In the genomic region with DNA sequence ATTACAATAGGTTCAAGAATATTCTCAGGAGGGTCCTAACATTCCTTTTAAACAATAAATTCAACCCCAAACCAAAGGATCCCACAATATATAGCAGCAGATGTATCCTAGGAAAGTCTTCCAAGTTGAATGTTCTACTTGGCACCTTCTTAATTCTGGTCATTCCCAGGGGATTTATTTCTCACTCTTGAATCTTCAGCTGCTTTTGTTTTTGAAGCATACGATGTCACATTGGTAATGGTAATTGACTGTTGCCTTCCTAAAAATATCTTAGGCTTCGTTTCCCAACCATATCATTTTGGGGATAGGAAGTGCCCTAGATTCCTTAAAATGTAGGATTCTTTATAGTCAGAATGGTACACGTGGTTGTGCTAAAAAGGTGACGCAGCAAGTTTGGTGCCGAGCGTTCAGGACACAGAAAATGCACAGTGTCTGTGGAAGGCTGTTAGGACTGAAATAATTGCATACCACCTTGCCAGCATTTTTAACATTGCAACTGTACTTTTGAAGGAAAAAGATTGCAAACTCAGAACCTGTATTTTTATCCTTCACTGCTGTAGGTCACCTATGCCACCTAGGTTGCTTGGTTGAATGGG, we compare ENCODE assay signal across 1 cellular context.
TF ChIP-seq lines count a peak whose summit lies in the region.

No MANE protein-coding gene starts in this region.

TF ChIP-seq in GM23338, 12 proteins besides CTCF, POLR2A, EP300 and RAD21 (continued from another document):
- TF ChIP-seq ETS1 (IDR thresholded peaks at IDR 0.05) (no peak), EZH2phosphoT487 (IDR thresholded peaks at IDR 0.05; ENCODE audit: unreplicated experiment) (no peak)
